8 cellular contexts compared by ENCODE assay signal in genomic region chrX:49162620-49163019, GRCh38. TPM values are rescaled to one million over a fixed set of nuclear protein-coding genes. Genes with fewer than 3 reads are reported as not detected.
DNase-seq lines count a peak whose midpoint lies in the region; ATAC-seq and TF ChIP-seq lines count a peak whose summit lies in the region.

MAGIX (plus strand) TSS chrX:49162758; CDS start chrX:49162890, 132 bp downstream.

- peaks cover 25 to 26% (median 26%) of the 10 kb centered on the region in 3 donors for H3K4me1 Mint-ChIP-seq in T-cell

- H3K27ac Mint-ChIP-seq in T-cell, result peak within 1 kb of the TSS; percentile 31 to 39

- CTCF ChIA-PET in T-cell (lab: Charles Lee), result no interaction called here

- H3K9ac ChIP-seq in rectal smooth muscle tissue (ENCODE audit: low read length), result peak within 1 kb of the TSS; percentile 45

- peak within 1 kb of the TSS; percentile 94 for H3K27ac ChIP-seq in rectal smooth muscle tissue (ENCODE audit: low read depth, low read length)

- DNase-seq in GM06990 (ENCODE audit: extremely low read depth, insufficient read length) (no peak), T-cell (no peak), fibroblast of villous mesenchyme (ENCODE audit: low read depth) (no peak), retina (no peak), NCI-H526 treated with DMSO at 0.1 percent for 48 hours (lab: John Stamatoyannopoulos, UW) (no peak)

- H3K27me3 ChIP-seq in GM06990 (replicated peaks; ENCODE audit: control insufficient read depth, insufficient read depth, low read length) (no peaks in the 10 kb centered on the region), rectal smooth muscle tissue (ENCODE audit: control insufficient read depth, insufficient read depth, low read length) (no peaks in the 10 kb centered on the region)

- H3K9me3 Mint-ChIP-seq in T-cell, result no peaks in the 10 kb centered on the region

- TF ChIP-seq CTCF in GM06990 (IDR thresholded peaks at IDR 0.05; ENCODE audit: insufficient read depth, low read length, poor library complexity, severe bottlenecking) (no peak), fibroblast of villous mesenchyme (IDR thresholded peaks at IDR 0.05; ENCODE audit: insufficient read depth, low read depth, low read length) (no peak)

- peak within 1 kb of the TSS; percentile 63 to 72 (median 64) for H3K4me3 Mint-ChIP-seq in T-cell

- H3K36me3 Mint-ChIP-seq in T-cell, result no peaks in the 10 kb centered on the region

- ATAC-seq in T-cell (replicated peaks in 1 of 4) (no peak), HG03378 (IDR thresholded peaks at IDR 0.05; ENCODE audit: unreplicated experiment) (no peak), HG03469 (IDR thresholded peaks at IDR 0.05; ENCODE audit: unreplicated experiment) (no peak)

- H3K4me1 ChIP-seq in rectal smooth muscle tissue (ENCODE audit: control insufficient read depth, insufficient read depth, low read length), result no peaks in the 10 kb centered on the region

- no peaks in the 10 kb centered on the region for H3K27me3 Mint-ChIP-seq in T-cell

- POLR2A ChIA-PET in T-cell (lab: Charles Lee), result no interaction called here

- H3K4me3 ChIP-seq in GM06990 (replicated peaks; ENCODE audit: low read depth, low read length) (peak within 1 kb of the TSS; percentile 52), fibroblast of villous mesenchyme (ENCODE audit: low read depth, low read length) (peak within 1 kb of the TSS; percentile 44), rectal smooth muscle tissue (ENCODE audit: low read length) (peak within 1 kb of the TSS; percentile 59)

- H3K36me3 ChIP-seq in GM06990 (ENCODE audit: control insufficient read depth, insufficient read depth, low read length) (no peaks in the 10 kb centered on the region), rectal smooth muscle tissue (ENCODE audit: control insufficient read depth, insufficient read depth, low read length) (no peaks in the 10 kb centered on the region)

RNA-seq across cellular contexts. Expression of gene MAGIX, which starts in this region (rescaled TPM):
- total RNA-seq in T-cell (1 to 10 TPM in 3 of 5 donors, under 1 TPM in 2; 0.56 to 1.9 (median 1.6) TPM), fibroblast of villous mesenchyme (1.9 and 2.2 TPM in 2 replicates)
